ENCODE assay signal across 8 cellular contexts in genomic region chr2:96063074-96063899, GRCh38. TPM values are rescaled to one million over a fixed set of nuclear protein-coding genes. Genes with fewer than 3 reads are reported as not detected.
A peak's percentile ranks its signal among the peaks of the same experiment; 100 is the strongest.
DNase-seq lines count a peak whose midpoint lies in the region; ATAC-seq and TF ChIP-seq lines count a peak whose summit lies in the region.
"Not testable (repeated sequence)": the region's sequence is repeated elsewhere in the genome, so short reads cannot be mapped to it uniquely, and the experiment has no call there.
"Had no signal": no experiment of that assay in that cellular context is flagged by ENCODE, and none has a peak within 500 bp of the region (broad histone marks: within the 10 kb centered on the region; RNA-seq: fewer than 3 reads in every experiment).

No MANE protein-coding gene starts in this region.

- not testable (repeated sequence) for H3K4me1 Mint-ChIP-seq in activated CD4-positive, alpha-beta memory T cell treated with anti-CD3 and anti-CD28 coated beads, Interleukin-2, amount 10 ng/mL, durations not matched to agents 7 days and 5 days; memory B cell

- not testable (repeated sequence) for H3K27me3 Mint-ChIP-seq in activated CD4-positive, alpha-beta memory T cell treated with anti-CD3 and anti-CD28 coated beads, Interleukin-2, amount 10 ng/mL, durations not matched to agents 7 days and 5 days; memory B cell

- not testable (repeated sequence) for H3K4me1 ChIP-seq in smooth muscle cell (ENCODE audit: low read depth)

- intact Hi-C loops in head of caudate nucleus (cut with DNase I) = not testable (repeated sequence)

- peak; percentile 42 for TF ChIP-seq CTCF in GM10248 (IDR thresholded peaks at IDR 0.05; ENCODE audit: control extremely low read depth, extremely low read depth, low read depth, missing control alignments)
- TF ChIP-seq CTCF in smooth muscle cell (IDR thresholded peaks at IDR 0.05; ENCODE audit: borderline replicate concordance, insufficient read depth, poor library complexity, severe bottlenecking) = peak; percentile 15

- H3K9me3 ChIP-seq in MG63; smooth muscle cell (replicated peaks; ENCODE audit: low read depth): not testable (repeated sequence)

- POLR2A ChIA-PET in GM10248 (lab: Yijun Ruan, JAX); activated CD4-positive, alpha-beta memory T cell treated with anti-CD3 and anti-CD28 coated beads, Interleukin-2, amount 10 ng/mL, durations not matched to agents 7 days and 5 days (lab: Charles Lee): not testable (repeated sequence)

- not testable (repeated sequence) for H3K27me3 ChIP-seq in MG63; smooth muscle cell (ENCODE audit: low read depth)

- H3K36me3 ChIP-seq in MG63; smooth muscle cell (ENCODE audit: low read depth): not testable (repeated sequence)

- WGBS in smooth muscle cell (ENCODE audit: low lambda C conversion rate) = 45% methylated on average over 12 of the region's 12 CpGs

- not testable (repeated sequence) for H3K9me3 Mint-ChIP-seq in activated CD4-positive, alpha-beta memory T cell treated with anti-CD3 and anti-CD28 coated beads, Interleukin-2, amount 10 ng/mL, durations not matched to agents 7 days and 5 days; memory B cell

- H3K79me2 ChIP-seq in smooth muscle cell (ENCODE audit: low read depth) = not testable (repeated sequence)

- not testable (repeated sequence) for H3K4me2 ChIP-seq in smooth muscle cell

- peak overlapping the region; percentile 59 for H3K27ac Mint-ChIP-seq in activated CD4-positive, alpha-beta memory T cell treated with anti-CD3 and anti-CD28 coated beads, Interleukin-2, amount 10 ng/mL, durations not matched to agents 7 days and 5 days
- not testable (repeated sequence) for H3K27ac Mint-ChIP-seq in memory B cell

- H3K4me3 ChIP-seq in MG63, smooth muscle cell: not testable (repeated sequence)

- CTCF ChIA-PET in GM10248 (lab: Yijun Ruan, JAX) = interaction anchor here (0.9 kb wide), 1 partner anchor 1634 kb away, joined by 3 read pairs; no protein-coding TSS in a partner anchor
- CTCF ChIA-PET in activated CD4-positive, alpha-beta memory T cell treated with anti-CD3 and anti-CD28 coated beads, Interleukin-2, amount 10 ng/mL, durations not matched to agents 7 days and 5 days (lab: Charles Lee) = not testable (repeated sequence)

- not testable (repeated sequence) for H3K9ac ChIP-seq in smooth muscle cell (ENCODE audit: low read depth)

- not testable (repeated sequence) for H3K4me3 Mint-ChIP-seq in activated CD4-positive, alpha-beta memory T cell treated with anti-CD3 and anti-CD28 coated beads, Interleukin-2, amount 10 ng/mL, durations not matched to agents 7 days and 5 days; memory B cell

- not testable (repeated sequence) for H3F3A ChIP-seq in smooth muscle cell (ENCODE audit: low read depth)

- not testable (repeated sequence) for H2AFZ ChIP-seq in smooth muscle cell (ENCODE audit: low read depth)

- peak overlapping the region; percentile 84 for H3K27ac ChIP-seq in caudate nucleus (ENCODE audit: low read depth, low read length)
- not testable (repeated sequence) for H3K27ac ChIP-seq in smooth muscle cell (ENCODE audit: low read depth)

- not testable (repeated sequence) for H3K36me3 Mint-ChIP-seq in activated CD4-positive, alpha-beta memory T cell treated with anti-CD3 and anti-CD28 coated beads, Interleukin-2, amount 10 ng/mL, durations not matched to agents 7 days and 5 days (ENCODE audit: low read depth); memory B cell

- not testable (repeated sequence) for DNase-seq in GM10248 (ENCODE audit: extremely low spot score); caudate nucleus (lab: John Stamatoyannopoulos, UW); memory B cell (ENCODE audit: low spot score in 2 of 2); smooth muscle cell (lab: John Stamatoyannopoulos, UW; ENCODE audit: unreplicated experiment)
- DNase-seq in MG63 = peak; percentile 75
- DNase-seq in activated CD4-positive, alpha-beta memory T cell treated with anti-CD3 and anti-CD28 coated beads, Interleukin-2, amount 10 ng/mL, durations not matched to agents 7 days and 5 days = peak; percentile 51
- DNase-seq in head of caudate nucleus = peak; percentile 65 to 91 (median 84)

- H4K20me1 ChIP-seq in smooth muscle cell (ENCODE audit: low read depth) = not testable (repeated sequence)

- peak; percentile 85 for ATAC-seq in memory B cell (ENCODE audit: low read depth)

RNA-seq across cellular contexts. Expression of gene GPAT2, which starts 28.6 kb away (rescaled TPM):
- total RNA-seq in MG63 (2014; rRNA removed; shearing (Covaris generic); ENCODE audit: low replicate concordance) = not detected in 2 replicates
- total RNA-seq in activated CD4-positive, alpha-beta memory T cell treated with anti-CD3 and anti-CD28 coated beads, Interleukin-2, amount 10 ng/mL, durations not matched to agents 7 days and 5 days = 1 to 10 TPM; 6.9 to 7.1 TPM
- total RNA-seq in smooth muscle cell = not detected in 2 replicates
- polyA plus RNA-seq in smooth muscle cell = 0.29 and 0.32 TPM in 2 replicates

RNA-seq across cellular contexts. Expression of gene ADRA2B, which starts 53.1 kb away (rescaled TPM):
- 0.03 TPM in 1 of 2 replicates, not detected in the other for total RNA-seq in MG63 (2014; rRNA removed; shearing (Covaris generic); ENCODE audit: low replicate concordance)
- total RNA-seq in activated CD4-positive, alpha-beta memory T cell treated with anti-CD3 and anti-CD28 coated beads, Interleukin-2, amount 10 ng/mL, durations not matched to agents 7 days and 5 days = under 1 TPM in 1 of 2 experiments, not detected in 1; 0.05 TPM
- 0.04 and 1.2 TPM in 2 replicates for total RNA-seq in smooth muscle cell
- polyA plus RNA-seq in smooth muscle cell = 0.06 TPM in 1 of 2 replicates, not detected in the other
- total RNA-seq: glomerular endothelial cell had no signal
